ENCODE assay signal across 10 cellular contexts in the genomic region with DNA sequence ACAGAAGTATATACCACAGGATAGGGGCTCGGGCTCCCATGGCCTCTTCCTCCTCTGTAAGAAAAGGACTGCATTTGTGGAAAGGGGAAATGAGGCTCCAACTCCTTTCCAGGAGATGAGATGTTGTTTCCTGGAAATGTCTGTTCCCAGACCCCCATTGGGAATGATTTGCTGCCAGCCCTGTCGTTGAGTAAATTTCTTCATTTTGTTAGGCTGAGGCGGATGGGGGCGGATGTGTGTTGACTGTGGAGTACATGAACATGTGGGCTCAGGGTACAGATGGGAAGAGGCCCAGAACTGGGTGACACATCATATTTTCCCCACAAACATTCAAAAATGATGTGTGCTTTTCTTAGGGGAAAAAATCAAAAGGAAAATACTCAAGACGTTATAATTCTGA. TPM values are rescaled to one million over a fixed set of nuclear protein-coding genes. Genes with fewer than 3 reads are reported as not detected.
DNase-seq lines count a peak whose midpoint lies in the region; ATAC-seq and TF ChIP-seq lines count a peak whose summit lies in the region.
"Had no signal": no experiment of that assay in that cellular context is flagged by ENCODE, and none has a peak within 500 bp of the region (broad histone marks: within the 10 kb centered on the region; RNA-seq: fewer than 3 reads in every experiment).

No MANE protein-coding gene starts in this region.

- no peaks in the 10 kb centered on the region for H3K9me3 Mint-ChIP-seq in activated T-helper 1 cell treated with anti-CD3 and anti-CD28 coated beads, Interleukin-12 subunit alpha, Interleukin-12 subunit beta, Interleukin-2, Interleukin-4 antibody, amounts not matched to agents 30 ng/mL and 10 ng/mL and 1 ng/mL, durations not matched to agents 14 hours and 24 hours and 36 hours
- H3K9me3 Mint-ChIP-seq in naive B cell: no peaks in the 10 kb centered on the region

- DNase-seq in activated effector memory CD4-positive, alpha-beta T cell treated with anti-CD3 and anti-CD28 coated beads, Interleukin-2, amount 50 U/mL, for 16 hours: peak; percentile 83
- no peak for DNase-seq in activated effector memory CD4-positive, alpha-beta T cell treated with Interleukin-2 at 50 U/mL for 16 hours
- DNase-seq in activated T-helper 1 cell treated with anti-CD3 and anti-CD28 coated beads, Interleukin-12 subunit alpha, Interleukin-12 subunit beta, Interleukin-2, Interleukin-4 antibody, amounts not matched to agents 30 ng/mL and 10 ng/mL and 1 ng/mL, durations not matched to agents 14 hours and 24 hours and 36 hours (ENCODE audit: low spot score): no peak
- no peak for DNase-seq in naive B cell
- no peak for DNase-seq in tibial artery
- DNase-seq in D341Med (ENCODE audit: low spot score): no peak
- no peak for DNase-seq in NCI-H2196 treated with DMSO at 0.1 percent for 48 hours (lab: John Stamatoyannopoulos, UW; ENCODE audit: unreplicated experiment)
- DNase-seq: esophagus squamous epithelium, upper lobe of right lung had no signal

- intact Hi-C loops in activated T-helper 1 cell treated with anti-CD3 and anti-CD28 coated beads, Interleukin-12 subunit alpha, Interleukin-12 subunit beta, Interleukin-2, Interleukin-4 antibody, amounts not matched to agents 30 ng/mL and 10 ng/mL and 1 ng/mL, durations not matched to agents 14 hours and 24 hours and 36 hours (cut with micrococcal nuclease): loop anchor here (1.0 kb wide), 3 partner anchors 18 to 70 kb away; no protein-coding TSS in a partner anchor
- intact Hi-C loops in tibial artery (cut with DNase I; ENCODE audit: low total_unique reads): no loop called here

- H3K27ac Mint-ChIP-seq in activated T-helper 1 cell treated with anti-CD3 and anti-CD28 coated beads, Interleukin-12 subunit alpha, Interleukin-12 subunit beta, Interleukin-2, Interleukin-4 antibody, amounts not matched to agents 30 ng/mL and 10 ng/mL and 1 ng/mL, durations not matched to agents 14 hours and 24 hours and 36 hours: peak overlapping the region; percentile 98
- peak overlapping the region; percentile 83 to 96 (median 86) for H3K27ac Mint-ChIP-seq in naive B cell

- H3K36me3 Mint-ChIP-seq in activated T-helper 1 cell treated with anti-CD3 and anti-CD28 coated beads, Interleukin-12 subunit alpha, Interleukin-12 subunit beta, Interleukin-2, Interleukin-4 antibody, amounts not matched to agents 30 ng/mL and 10 ng/mL and 1 ng/mL, durations not matched to agents 14 hours and 24 hours and 36 hours (ENCODE audit: low read depth): peaks cover 15% of the 10 kb centered on the region
- no peaks in the 10 kb centered on the region for H3K36me3 Mint-ChIP-seq in naive B cell

- H3K4me3 ChIP-seq in tibial artery: no peak overlapping the region
- H3K4me3 ChIP-seq: esophagus squamous epithelium, upper lobe of right lung had no signal

- no peaks in the 10 kb centered on the region for H3K27me3 Mint-ChIP-seq in activated T-helper 1 cell treated with anti-CD3 and anti-CD28 coated beads, Interleukin-12 subunit alpha, Interleukin-12 subunit beta, Interleukin-2, Interleukin-4 antibody, amounts not matched to agents 30 ng/mL and 10 ng/mL and 1 ng/mL, durations not matched to agents 14 hours and 24 hours and 36 hours (ENCODE audit: insufficient read depth)
- no peaks in the 10 kb centered on the region for H3K27me3 Mint-ChIP-seq in naive B cell

- H3K4me3 Mint-ChIP-seq in activated T-helper 1 cell treated with anti-CD3 and anti-CD28 coated beads, Interleukin-12 subunit alpha, Interleukin-12 subunit beta, Interleukin-2, Interleukin-4 antibody, amounts not matched to agents 30 ng/mL and 10 ng/mL and 1 ng/mL, durations not matched to agents 14 hours and 24 hours and 36 hours: peak overlapping the region; percentile 79
- H3K4me3 Mint-ChIP-seq in naive B cell: peak overlapping the region in 5 of 8 donors; percentile 11 to 70 (median 35)

- no peaks in the 10 kb centered on the region for H3K9me3 ChIP-seq in tibial artery
- H3K9me3 ChIP-seq: esophagus squamous epithelium, upper lobe of right lung had no signal

- peaks cover 90% of the 10 kb centered on the region for H3K4me1 Mint-ChIP-seq in activated T-helper 1 cell treated with anti-CD3 and anti-CD28 coated beads, Interleukin-12 subunit alpha, Interleukin-12 subunit beta, Interleukin-2, Interleukin-4 antibody, amounts not matched to agents 30 ng/mL and 10 ng/mL and 1 ng/mL, durations not matched to agents 14 hours and 24 hours and 36 hours (ENCODE audit: low read depth)
- H3K4me1 Mint-ChIP-seq in naive B cell: peaks cover 72 to 93% (median 80%) of the 10 kb centered on the region in 3 donors

- H3K36me3 ChIP-seq in tibial artery: no peaks in the 10 kb centered on the region
- H3K36me3 ChIP-seq: esophagus squamous epithelium, upper lobe of right lung had no signal

- peaks cover 0 to 55% (median 29%) of the 10 kb centered on the region in 4 donors for H3K4me1 ChIP-seq in tibial artery

- no peaks in the 10 kb centered on the region for H3K27me3 ChIP-seq in tibial artery
- H3K27me3 ChIP-seq: esophagus squamous epithelium, upper lobe of right lung had no signal

- peak overlapping the region; percentile 57 to 61 for H3K27ac ChIP-seq in tibial artery
- H3K27ac ChIP-seq: upper lobe of right lung had no signal

- ATAC-seq in naive B cell (ENCODE audit: low read depth in 2 of 2) (no peak), HG02588 (IDR thresholded peaks at IDR 0.05; ENCODE audit: unreplicated experiment) (no peak)
- ATAC-seq: upper lobe of right lung had no signal

- no peak for TF ChIP-seq CTCF in tibial artery (IDR thresholded peaks at IDR 0.05)

RNA-seq across cellular contexts. Expression of gene TNFAIP8, which starts 28.8 kb away (rescaled TPM):
- 214 and 219 TPM in 2 replicates for total RNA-seq in activated T-helper 1 cell treated with anti-CD3 and anti-CD28 coated beads, Interleukin-12 subunit alpha, Interleukin-12 subunit beta, Interleukin-2, Interleukin-4 antibody, amounts not matched to agents 30 ng/mL and 10 ng/mL and 1 ng/mL, durations not matched to agents 14 hours and 24 hours and 36 hours
- 100 to 1,000 TPM; 224 to 432 (median 315) TPM for polyA plus RNA-seq in naive B cell (ENCODE audit: low read depth in 6 of 6)
